Comparison of ENCODE assay signal across 8 cellular contexts in the genomic region with DNA sequence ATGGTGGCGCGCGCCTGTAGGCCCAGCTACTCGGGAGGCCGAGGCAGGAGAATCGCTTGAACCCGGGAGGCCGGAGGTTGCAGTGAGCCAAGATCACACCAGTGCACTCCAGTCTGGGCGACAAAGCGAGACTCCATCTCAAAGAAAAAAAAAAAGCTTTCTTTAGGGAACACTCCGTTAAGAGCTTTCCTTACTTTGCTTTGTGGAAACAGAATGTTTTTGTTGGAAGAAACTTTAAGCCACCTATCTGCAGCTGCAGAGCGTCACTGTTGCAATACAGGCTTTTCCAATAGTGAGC. TPM values are rescaled to one million over a fixed set of nuclear protein-coding genes. Genes with fewer than 3 reads are reported as not detected.
DNase-seq lines count a peak whose midpoint lies in the region; ATAC-seq and TF ChIP-seq lines count a peak whose summit lies in the region.

No MANE protein-coding gene starts in this region.

- no peak overlapping the region for H2BK20ac ChIP-seq in H9 (ENCODE audit: low read depth, low read length, poor library complexity, severe bottlenecking)

- H2BK5ac ChIP-seq in H9 (ENCODE audit: insufficient read length, low read length), result no peak overlapping the region

- no peak overlapping the region for H4K91ac ChIP-seq in H9 (ENCODE audit: insufficient read length, low read depth, low read length)

- no peak overlapping the region for H3K56ac ChIP-seq in H9 (ENCODE audit: insufficient read length, low read depth, low read length)

- H3T11ph ChIP-seq in H9 (ENCODE audit: low read length), result no peak overlapping the region

- no peak overlapping the region for H2BK12ac ChIP-seq in H9 (ENCODE audit: insufficient read length, low read depth, low read length)

- no peaks in the 10 kb centered on the region for H4K20me1 ChIP-seq in H9 (ENCODE audit: control insufficient read depth, insufficient read depth, insufficient read length)

- no peak overlapping the region for H4K5ac ChIP-seq in H9 (ENCODE audit: insufficient read length, low read depth, low read length)

- H3K4me1 ChIP-seq in H9 (ENCODE audit: insufficient read depth, low read length), result no peaks in the 10 kb centered on the region
- H3K4me1 ChIP-seq in skeletal muscle tissue (ENCODE audit: control insufficient read depth in 3 of 3, insufficient read depth in 3 of 3, low read length in 3 of 3), result peaks cover 0 to 15% (median 5%) of the 10 kb centered on the region in 3 donors

- no peaks in the 10 kb centered on the region for H3K27me3 ChIP-seq in H9 (ENCODE audit: insufficient read depth, low read length)
- no peaks in the 10 kb centered on the region for H3K27me3 ChIP-seq in WERI-Rb-1 (ENCODE audit: insufficient read depth, low read depth, severe bottlenecking)
- no peaks in the 10 kb centered on the region for H3K27me3 ChIP-seq in skeletal muscle tissue (ENCODE audit: control insufficient read depth in 3 of 3, insufficient read depth in 3 of 3, low read length in 3 of 3)

- H3K79me1 ChIP-seq in H9 (ENCODE audit: insufficient read depth, low read depth, low read length, poor library complexity, severe bottlenecking), result no peaks in the 10 kb centered on the region

- no peak overlapping the region for H2AK5ac ChIP-seq in H9 (ENCODE audit: insufficient read length, low read length)

- no peak overlapping the region for H3K14ac ChIP-seq in H9 (ENCODE audit: insufficient read depth, low read length)

- no peak overlapping the region for H3K4ac ChIP-seq in H9 (ENCODE audit: low read depth, low read length)

- H2BK15ac ChIP-seq in H9 (ENCODE audit: low read depth, low read length), result no peak overlapping the region

- no peak overlapping the region for H3K18ac ChIP-seq in H9 (ENCODE audit: insufficient read length, low read depth, low read length)

- DNase-seq in H9, result no peak
- no peak for DNase-seq in WERI-Rb-1
- DNase-seq in fibroblast of pulmonary artery (ENCODE audit: low read depth), result no peak
- no peak for DNase-seq in left colon
- no peak for DNase-seq in HUDEP-2 (lab: John Stamatoyannopoulos, UW; ENCODE audit: unreplicated experiment in 76 of 76)
- DNase-seq in sciatic nerve (ENCODE audit: low spot score), result no peak
- no peak for DNase-seq in stimulated activated CD4-positive, alpha-beta T cell treated with anti-CD3 and anti-CD28 coated beads, Interleukin-2, amount 100 ng/mL, for 48 hours

- H3K27me3 Mint-ChIP-seq in H9 (ENCODE audit: low read depth), result peaks cover 6% of the 10 kb centered on the region

- H3K36me3 ChIP-seq in WERI-Rb-1 (no peaks in the 10 kb centered on the region), skeletal muscle tissue (ENCODE audit: control insufficient read depth in 3 of 3, insufficient read depth in 3 of 3, low read length in 3 of 3) (no peaks in the 10 kb centered on the region)

- TF ChIP-seq CTCF in H9 (conservative IDR thresholded peaks at IDR 0.05) (no peak), WERI-Rb-1 (IDR thresholded peaks at IDR 0.05; ENCODE audit: low read depth, low read length) (no peak), fibroblast of pulmonary artery (IDR thresholded peaks at IDR 0.05; ENCODE audit: low read length, missing control alignments) (no peak)

- no peaks in the 10 kb centered on the region for H3K79me2 ChIP-seq in H9 (ENCODE audit: insufficient read depth, low read length)

- peak overlapping the region; percentile 13 for H3K4me2 ChIP-seq in H9 (ENCODE audit: insufficient read depth, insufficient read length, low read length)

- H3K36me3 Mint-ChIP-seq in H9 (ENCODE audit: insufficient read depth in 1 of 3, low read depth in 3 of 3), result peaks cover 0 to 9% (median 0%) of the 10 kb centered on the region in 3 experiments; a peak in 2 of 7 replicates

- H3K9ac ChIP-seq in H9 (ENCODE audit: extremely low read depth, insufficient read length, low read length), result no peak overlapping the region
- no peak overlapping the region for H3K9ac ChIP-seq in skeletal muscle tissue (ENCODE audit: low read depth in 1 of 3, low read length in 3 of 3)

- H3K27ac Mint-ChIP-seq in H9, result no peak overlapping the region; a peak in 1 of 7 replicates

- no peak overlapping the region for H2BK120ac ChIP-seq in H9 (ENCODE audit: low read depth, low read length, poor library complexity, severe bottlenecking)

- intact Hi-C loops in left colon (cut with DNase I, micrococcal nuclease), result no loop called here
- intact Hi-C loops in sciatic nerve (cut with DNase I), result no loop called here

- H3K23me2 ChIP-seq in H9 (ENCODE audit: insufficient read length, low read depth, low read length, poor library complexity, severe bottlenecking), result peaks cover 7% of the 10 kb centered on the region

- WGBS in H9 (ENCODE audit: extremely low coverage, insufficient read length, low lambda C conversion rate), result no CpG with 5 or more reads among the region's 12 CpGs

- H3K4me3 Mint-ChIP-seq in H9, result peak overlapping the region; percentile 71 to 81

- peaks cover 3 to 6% of the 10 kb centered on the region in 2 experiments; a peak in 2 of 4 replicates for H3K4me1 Mint-ChIP-seq in H9

- no peaks in the 10 kb centered on the region for H3K9me3 ChIP-seq in H9 (ENCODE audit: control insufficient read depth, low read depth, low read length)
- H3K9me3 ChIP-seq in WERI-Rb-1 (ENCODE audit: severe bottlenecking), result no peaks in the 10 kb centered on the region
- H3K9me3 ChIP-seq in skeletal muscle tissue (ENCODE audit: control insufficient read depth in 3 of 3, low read length in 3 of 3), result no peaks in the 10 kb centered on the region

- H3K9me3 Mint-ChIP-seq in H9, result peaks cover 0 to 11% of the 10 kb centered on the region in 2 experiments; a peak in 1 of 5 replicates

- no peak for ATAC-seq in left colon
- ATAC-seq in sciatic nerve, result no peak

- no peak overlapping the region for H3K27ac ChIP-seq in H9 (ENCODE audit: insufficient read length, low read depth, low read length)
- peak overlapping the region; percentile 88; the same call in 1 of the 2 replicates for H3K27ac ChIP-seq in WERI-Rb-1
- H3K27ac ChIP-seq in skeletal muscle tissue (ENCODE audit: low read depth, low read length), result peak overlapping the region; percentile 87

- no peak overlapping the region for H3K23ac ChIP-seq in H9 (ENCODE audit: insufficient read length, low read depth, low read length)

- H4K8ac ChIP-seq in H9 (replicated peaks; ENCODE audit: insufficient read length, low read depth, low read length), result no peak overlapping the region

- peak overlapping the region; percentile 97; the same call in 1 of the 2 replicates for H3K4me3 ChIP-seq in WERI-Rb-1 (ENCODE audit: low read depth, low read length)
- peak overlapping the region; percentile 91 for H3K4me3 ChIP-seq in fibroblast of pulmonary artery (replicated peaks; ENCODE audit: low read depth, low read length)
- H3K4me3 ChIP-seq in skeletal muscle tissue (ENCODE audit: low read length in 3 of 3), result peak overlapping the region in 2 of 3 donors; percentile 89 to 99

- H2AFZ ChIP-seq in H9 (ENCODE audit: low read length), result no peak overlapping the region

RNA-seq across cellular contexts. Expression of a gene that starts 0.6 kb away (rescaled TPM):
- 3.1 and 4.2 TPM in 2 replicates for total RNA-seq in H9 (2021)
- 7.3 TPM for total RNA-seq in skeletal muscle tissue
- total RNA-seq in left colon, result 10 to 100 TPM; 12.3 to 25.5 TPM
- total RNA-seq in sciatic nerve, result 14.8 TPM
